Comparison of ENCODE assay signal across 18 cellular contexts in genomic region chr19:17796013-17796837, GRCh38. TPM values are rescaled to one million over a fixed set of nuclear protein-coding genes. Genes with fewer than 3 reads are reported as not detected.
DNase-seq lines count a peak whose midpoint lies in the region; ATAC-seq and TF ChIP-seq lines count a peak whose summit lies in the region.
"Had no signal": no experiment of that assay in that cellular context is flagged by ENCODE, and none has a peak within 500 bp of the region (broad histone marks: within the 10 kb centered on the region; RNA-seq: fewer than 3 reads in every experiment).

No MANE protein-coding gene starts in this region.

- H3K27me3 ChIP-seq in psoas muscle (ENCODE audit: insufficient read depth in 3 of 3, low read length in 2 of 3) (peaks cover 0 to 59% (median 17%) of the 10 kb centered on the region in 3 donors), dorsolateral prefrontal cortex (peaks cover 0 to 59% (median 29%) of the 10 kb centered on the region in 45 donors)
- H3K27me3 ChIP-seq: ascending aorta had no signal

- H3K4me3 ChIP-seq in psoas muscle (no peak overlapping the region), dorsolateral prefrontal cortex (no peak overlapping the region)
- H3K4me3 ChIP-seq: ascending aorta, coronary artery, thoracic aorta had no signal

- DNase-seq in dedifferentiated amniotic fluid mesenchymal stem cell (ENCODE audit: extremely low spot score) = peak; percentile 3
- DNase-seq in mucosa of gallbladder (ENCODE audit: low spot score) = peak; percentile 57
- no peak for DNase-seq in psoas muscle
- DNase-seq in dorsolateral prefrontal cortex = no peak
- no peak for DNase-seq in NAMALWA (ENCODE audit: low spot score)
- DNase-seq: activated effector memory CD4-positive, alpha-beta T cell treated with Interleukin-2 at 50 U/mL for 16 hours; left cardiac atrium; NCI-H1105 treated with DMSO at 0.1 percent for 48 hours; stimulated activated CD4-positive, alpha-beta T cell treated with anti-CD3 and anti-CD28 coated beads, Interleukin-2, amount 100 ng/mL, for 24 hours had no signal

- H3K27ac ChIP-seq in 22Rv1 = peak overlapping the region; percentile 86
- no peak overlapping the region for H3K27ac ChIP-seq in psoas muscle
- no peak overlapping the region for H3K27ac ChIP-seq in dorsolateral prefrontal cortex
- H3K27ac ChIP-seq: ascending aorta, coronary artery, thoracic aorta had no signal

- TF ChIP-seq RAD21 in Ishikawa (IDR thresholded peaks at IDR 0.05; ENCODE audit: low read depth) = no peak; the same call in 1 of the 2 replicates

- TF ChIP-seq CTCF in 22Rv1 (IDR thresholded peaks at IDR 0.05) (no peak), psoas muscle (IDR thresholded peaks at IDR 0.05) (no peak), dorsolateral prefrontal cortex (IDR thresholded peaks at IDR 0.05 in 54 of 56, conservative IDR thresholded peaks at IDR 0.05 in 2 of 56; ENCODE audit: low read depth in 1 of 56, partially characterized antibody in 56 of 56) (no peak)

- ATAC-seq in psoas muscle (no peak), HG03039 (IDR thresholded peaks at IDR 0.05; ENCODE audit: unreplicated experiment) (no peak)
- ATAC-seq: left cardiac atrium had no signal

- 55 to 60% (median 59%) methylated on average over 6 of the region's 6 CpGs for WGBS in psoas muscle, 3 donors

- intact Hi-C loops in psoas muscle (cut with DNase I) (no loop called here), dorsolateral prefrontal cortex (cut with DNase I) (no loop called here)

- no peaks in the 10 kb centered on the region for H3K9me3 ChIP-seq in psoas muscle
- H3K9me3 ChIP-seq: ascending aorta, thoracic aorta had no signal

- no peaks in the 10 kb centered on the region for H3K36me3 ChIP-seq in psoas muscle (ENCODE audit: insufficient read depth in 1 of 2, low read depth in 1 of 2)
- H3K36me3 ChIP-seq: ascending aorta, thoracic aorta had no signal

- peak; percentile 80; the same call in 1 of the 2 replicates for TF ChIP-seq EP300 in Ishikawa (IDR thresholded peaks at IDR 0.05; ENCODE audit: borderline replicate concordance)

- no peaks in the 10 kb centered on the region for H3K4me1 ChIP-seq in psoas muscle
- H3K4me1 ChIP-seq: ascending aorta had no signal

TF ChIP-seq in Ishikawa, 13 proteins besides CTCF, POLR2A, EP300 and RAD21:
- TF ChIP-seq MAX (IDR thresholded peaks at IDR 0.05) (peak; percentile 70; the same call in 1 of the 2 replicates), ZBTB7A (IDR thresholded peaks at IDR 0.05; ENCODE audit: low read depth) (no peak; the same call in 1 of the 2 replicates), REST (IDR thresholded peaks at IDR 0.05; ENCODE audit: low read depth) (no peak), NFIC (IDR thresholded peaks at IDR 0.05) (peak; percentile 70), TEAD4 (IDR thresholded peaks at IDR 0.05) (peak; percentile 75), TCF12 (IDR thresholded peaks at IDR 0.05; ENCODE audit: low read depth) (peak; percentile 92), FOXM1 (IDR thresholded peaks at IDR 0.05; ENCODE audit: borderline replicate concordance, low read depth) (peak; percentile 71), YY1 (IDR thresholded peaks at IDR 0.05; ENCODE audit: low read depth) (no peak)

RNA-seq across cellular contexts. Expression of gene B3GNT3, which starts 1.3 kb away (rescaled TPM):
- total RNA-seq in mucosa of gallbladder (243 TPM), psoas muscle (under 1 TPM in 1 of 4 donors, not detected in 3; 0.38 TPM), dorsolateral prefrontal cortex (under 1 TPM in 2 of 120 experiments, not detected in 118; 0.56 to 0.67 TPM)
- under 1 TPM in 2 of 3 donors, not detected in 1; 0.03 to 0.08 TPM for polyA plus RNA-seq in psoas muscle
- total RNA-seq: activated CD8-positive, alpha-beta memory T cell treated with anti-CD3 and anti-CD28 coated beads for 36 hours; fibroblast of lung had no signal
- polyA plus RNA-seq: fibroblast of lung, IgD-negative memory B cell had no signal

RNA-seq across cellular contexts. Expression of gene INSL3, which starts 25.1 kb away (rescaled TPM):
- not detected for total RNA-seq in mucosa of gallbladder
- not detected for total RNA-seq in psoas muscle
- not detected for polyA plus RNA-seq in psoas muscle
- 1 to 10 TPM in 36 of 120 experiments, under 1 TPM in 33, not detected in 51; 0.54 to 4.2 (median 1.0) TPM for total RNA-seq in dorsolateral prefrontal cortex
- total RNA-seq: ascending aorta, fibroblast of lung, left cardiac atrium, thoracic aorta had no signal
- polyA plus RNA-seq: fibroblast of lung had no signal

RNA-seq across cellular contexts. Expression of gene FCHO1, which starts 44.9 kb away (rescaled TPM):
- 19.8 TPM for total RNA-seq in mucosa of gallbladder
- total RNA-seq in psoas muscle = under 1 TPM; 0.15 to 0.68 (median 0.58) TPM
- polyA plus RNA-seq in psoas muscle = under 1 TPM in 2 of 3 donors, not detected in 1; 0.10 to 0.22 TPM
- 100 to 1,000 TPM in 21 of 120 experiments, 10 to 100 TPM in 99; 39.4 to 173 (median 76.8) TPM for total RNA-seq in dorsolateral prefrontal cortex
- total RNA-seq: ascending aorta had no signal

RNA-seq across cellular contexts. Expression of gene JAK3, which starts 51.6 kb away (rescaled TPM):
- total RNA-seq in mucosa of gallbladder (13.4 TPM), psoas muscle (1 to 10 TPM in 3 of 4 donors, under 1 TPM in 1; 0.95 to 4.0 (median 1.1) TPM), dorsolateral prefrontal cortex (10 to 100 TPM in 55 of 120 experiments, 1 to 10 TPM in 65; 4.2 to 25.1 (median 9.5) TPM)
- under 1 TPM; 0.17 to 0.35 (median 0.31) TPM for polyA plus RNA-seq in psoas muscle

Comparison
In these comparisons a context has a peak if more than half of its experiments do, and no peak if none do; other contexts are left out.
1. DNase-seq: peak in dedifferentiated amniotic fluid mesenchymal stem cell (single experiment) and mucosa of gallbladder (single experiment); none in psoas muscle (0 of 2), dorsolateral prefrontal cortex (0 of 10) and NAMALWA (single experiment).
2. RNA of gene B3GNT3, which starts 1.3 kb away (total RNA-seq): 243 TPM in mucosa of gallbladder (single experiment); 0.38 TPM in psoas muscle and 0.56 to 0.67 TPM in dorsolateral prefrontal cortex; every median in the first group is over 100 times any median in the second.
3. RNA of gene FCHO1, which starts 44.9 kb away (total RNA-seq): 39.4 to 173 TPM in dorsolateral prefrontal cortex and 19.8 TPM in mucosa of gallbladder (single experiment); 0.15 to 0.68 TPM in psoas muscle; every median in the first group is over 10 times any median in the second.